In genomic region chr7:47812460-47813136, GRCh38 we compare ENCODE assay signal across 27 cellular contexts.
DNase-seq lines count a peak whose midpoint lies in the region; TF ChIP-seq lines count a peak whose summit lies in the region.
"Had no signal": no experiment of that assay in that cellular context is flagged by ENCODE, and none has a peak within 500 bp of the region (broad histone marks: within the 10 kb centered on the region; RNA-seq: fewer than 3 reads in every experiment).

No MANE protein-coding gene starts in this region.

- no peak for DNase-seq in CD14-positive monocyte (ENCODE audit: low spot score)
- DNase-seq in NCI-H146 treated with DMSO at 0.1 percent for 48 hours (lab: John Stamatoyannopoulos, UW; ENCODE audit: unreplicated experiment) = peak; percentile 27
- no peak for DNase-seq in neural progenitor cell (ENCODE audit: low spot score)
- DNase-seq in NCI-H1417 treated with DMSO at 0.1 percent for 48 hours (lab: John Stamatoyannopoulos, UW) = no peak
- no peak for DNase-seq in activated CD4-positive, alpha-beta T cell treated with anti-CD3 and anti-CD28 coated beads for 4 hours
- DNase-seq in effector CD8-positive, alpha-beta T cell (lab: John Stamatoyannopoulos, UW) = no peak
- DNase-seq: activated CD4-positive, CD25-positive, alpha-beta regulatory T cell treated with anti-CD3 and anti-CD28 coated beads, Interleukin-2, amount 50 U/mL, for 72 hours; activated CD8-positive, alpha-beta T cell treated with anti-CD3 and anti-CD28 coated beads for 36 hours; Caco-2; colonic mucosa; effector memory CD8-positive, alpha-beta T cell; erythroblast; foreskin fibroblast; NCI-H1694 treated with DMSO at 0.1 percent for 48 hours; NCI-H2171 treated with DMSO at 0.1 percent for 48 hours; NCI-H524 treated with DMSO at 0.1 percent for 48 hours; stimulated activated naive CD4-positive, alpha-beta T cell; T-helper 2 cell; thyroid gland had no signal

- TF ChIP-seq CTCF in CD14-positive monocyte (IDR thresholded peaks at IDR 0.05) (no peak), neural progenitor cell (IDR thresholded peaks at IDR 0.05) (no peak)

- intact Hi-C loops in CD14-positive monocyte (cut with micrococcal nuclease) = loop anchor here in 1 of 2 donors (10.0 kb wide), 1 partner anchor 378 kb away; no protein-coding TSS in a partner anchor

- H3K27ac ChIP-seq in cingulate gyrus (ENCODE audit: low read depth, low read length) (peak overlapping the region; percentile 75), neural progenitor cell (no peak overlapping the region)
- H3K27ac ChIP-seq: BLaER1, breast epithelium, colonic mucosa, neutrophil, prostate gland, thyroid gland had no signal

- no peaks in the 10 kb centered on the region for H3K4me1 ChIP-seq in neural progenitor cell
- H3K4me1 ChIP-seq: breast epithelium, colonic mucosa, prostate gland, thyroid gland had no signal

- peak overlapping the region; percentile 16 to 62 for H3K4me3 Mint-ChIP-seq in CD14-positive monocyte
- no peak overlapping the region for H3K4me3 Mint-ChIP-seq in neural progenitor cell
- H3K4me3 Mint-ChIP-seq: activated CD8-positive, alpha-beta T cell treated with anti-CD3 and anti-CD28 coated beads for 36 hours; activated naive CD4-positive, alpha-beta T cell treated with anti-CD3 and anti-CD28 coated beads, Interleukin-2, amount 50 U/mL, for 24 hours; activated T-helper 17 cell treated with anti-CD3 and anti-CD28 coated beads, Interleukin-2, amount 50 U/mL, for 72 hours; effector memory CD8-positive, alpha-beta T cell had no signal

- H4K20me1 ChIP-seq in neural progenitor cell (ENCODE audit: low read depth) = no peaks in the 10 kb centered on the region
- H4K20me1 ChIP-seq: BLaER1 had no signal

- peak overlapping the region in 4 of 7 donors; percentile 21 to 82 (median 48) for H3K27ac Mint-ChIP-seq in CD14-positive monocyte
- H3K27ac Mint-ChIP-seq in neural progenitor cell = peak overlapping the region; percentile 60
- H3K27ac Mint-ChIP-seq: activated CD8-positive, alpha-beta T cell treated with anti-CD3 and anti-CD28 coated beads for 36 hours; activated naive CD4-positive, alpha-beta T cell treated with anti-CD3 and anti-CD28 coated beads, Interleukin-2, amount 50 U/mL, for 24 hours; activated T-helper 17 cell treated with anti-CD3 and anti-CD28 coated beads, Interleukin-2, amount 50 U/mL, for 72 hours; effector memory CD8-positive, alpha-beta T cell had no signal

- H3K9ac ChIP-seq in neural progenitor cell = no peak overlapping the region
- H3K9ac ChIP-seq: BLaER1 had no signal

- peaks cover 54% of the 10 kb centered on the region for H3K4me1 Mint-ChIP-seq in CD14-positive monocyte
- H3K4me1 Mint-ChIP-seq in neural progenitor cell = no peaks in the 10 kb centered on the region
- H3K4me1 Mint-ChIP-seq: activated naive CD4-positive, alpha-beta T cell treated with anti-CD3 and anti-CD28 coated beads, Interleukin-2, amount 50 U/mL, for 24 hours; activated T-helper 17 cell treated with anti-CD3 and anti-CD28 coated beads, Interleukin-2, amount 50 U/mL, for 72 hours had no signal

- H3K9me3 Mint-ChIP-seq in CD14-positive monocyte (no peaks in the 10 kb centered on the region), neural progenitor cell (no peaks in the 10 kb centered on the region)
- H3K9me3 Mint-ChIP-seq: activated CD8-positive, alpha-beta T cell treated with anti-CD3 and anti-CD28 coated beads for 36 hours; activated naive CD4-positive, alpha-beta T cell treated with anti-CD3 and anti-CD28 coated beads, Interleukin-2, amount 50 U/mL, for 24 hours; activated T-helper 17 cell treated with anti-CD3 and anti-CD28 coated beads, Interleukin-2, amount 50 U/mL, for 72 hours; effector memory CD8-positive, alpha-beta T cell had no signal

- no peak overlapping the region for H3K4me3 ChIP-seq in neural progenitor cell
- H3K4me3 ChIP-seq: BLaER1, breast epithelium, colonic mucosa, GM12878, prostate gland, thyroid gland had no signal

- H3K9me3 ChIP-seq in neural progenitor cell (ENCODE audit: low read depth) = no peaks in the 10 kb centered on the region
- H3K9me3 ChIP-seq: BLaER1, breast epithelium, Caco-2, colonic mucosa, neutrophil, prostate gland, thyroid gland had no signal

- peaks cover 0 to 3% (median 2%) of the 10 kb centered on the region in 3 donors for H3K27me3 Mint-ChIP-seq in CD14-positive monocyte (ENCODE audit: low read depth in 3 of 3)
- no peaks in the 10 kb centered on the region for H3K27me3 Mint-ChIP-seq in neural progenitor cell (ENCODE audit: insufficient read depth, low read depth)
- H3K27me3 Mint-ChIP-seq: activated CD8-positive, alpha-beta T cell treated with anti-CD3 and anti-CD28 coated beads for 36 hours; activated naive CD4-positive, alpha-beta T cell treated with anti-CD3 and anti-CD28 coated beads, Interleukin-2, amount 50 U/mL, for 24 hours; activated T-helper 17 cell treated with anti-CD3 and anti-CD28 coated beads, Interleukin-2, amount 50 U/mL, for 72 hours had no signal

- H2AFZ ChIP-seq in neural progenitor cell (replicated peaks) = no peak overlapping the region

- H3K36me3 ChIP-seq in neural progenitor cell = no peaks in the 10 kb centered on the region
- H3K36me3 ChIP-seq: BLaER1, breast epithelium, colonic mucosa, neutrophil, prostate gland, thyroid gland had no signal

- H3F3A ChIP-seq in neural progenitor cell (ENCODE audit: low read depth) = no peaks in the 10 kb centered on the region

- H3K27me3 ChIP-seq in neural progenitor cell = no peaks in the 10 kb centered on the region
- H3K27me3 ChIP-seq: BLaER1, breast epithelium, colonic mucosa, neutrophil, thyroid gland had no signal

- H3K79me2 ChIP-seq in neural progenitor cell (ENCODE audit: low read depth) = no peaks in the 10 kb centered on the region

- no peaks in the 10 kb centered on the region for H3K36me3 Mint-ChIP-seq in CD14-positive monocyte
- H3K36me3 Mint-ChIP-seq in neural progenitor cell = no peaks in the 10 kb centered on the region
- H3K36me3 Mint-ChIP-seq: activated naive CD4-positive, alpha-beta T cell treated with anti-CD3 and anti-CD28 coated beads, Interleukin-2, amount 50 U/mL, for 24 hours had no signal

- H3K4me2 ChIP-seq in neural progenitor cell = no peak overlapping the region
- H3K4me2 ChIP-seq: BLaER1 had no signal
